26 cellular contexts compared by ENCODE assay signal in the genomic region with DNA sequence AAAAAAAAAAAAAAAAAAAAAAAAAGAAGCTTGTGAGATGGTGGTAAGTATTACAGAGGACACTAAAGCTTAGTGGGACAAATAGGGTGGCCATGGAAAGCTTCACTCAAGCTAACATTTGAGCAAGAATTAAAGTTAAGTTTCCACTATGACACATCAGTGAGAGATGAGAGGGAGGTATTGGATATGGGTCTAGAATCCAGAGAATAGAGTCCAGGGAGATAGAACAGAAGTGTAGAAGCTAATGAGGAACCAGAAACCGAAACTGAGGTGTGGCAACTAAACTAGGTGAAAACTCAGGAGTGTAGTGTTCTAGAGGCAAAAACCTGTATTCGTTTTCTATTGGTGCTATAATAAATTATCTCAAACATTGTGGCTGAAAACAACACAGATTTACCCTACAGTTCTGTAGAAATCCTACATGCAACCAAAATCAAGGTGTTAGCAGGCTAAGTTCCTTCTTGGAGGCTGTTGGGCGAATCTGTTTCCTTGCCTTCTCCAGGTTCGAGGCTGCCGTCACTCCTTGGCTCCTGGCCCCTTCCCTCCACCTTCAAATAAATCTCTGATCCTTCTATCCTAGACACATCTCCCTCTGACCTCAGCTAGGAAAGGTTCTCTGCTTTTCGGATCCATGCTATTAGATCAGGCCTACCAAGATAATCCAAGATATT. TPM values are rescaled to one million over a fixed set of nuclear protein-coding genes. Genes with fewer than 3 reads are reported as not detected.
DNase-seq lines count a peak whose midpoint lies in the region; ATAC-seq, FAIRE-seq and TF ChIP-seq lines count a peak whose summit lies in the region.
"Had no signal": no experiment of that assay in that cellular context is flagged by ENCODE, and none has a peak within 500 bp of the region (broad histone marks: within the 10 kb centered on the region; RNA-seq: fewer than 3 reads in every experiment).

No MANE protein-coding gene starts in this region.

- TF ChIP-seq CTCF in MCF 10A (IDR thresholded peaks at IDR 0.05; ENCODE audit: unreplicated experiment) (no peak), mammary epithelial cell (conservative IDR thresholded peaks at IDR 0.05 in 1 of 2, IDR thresholded peaks at IDR 0.05 in 1 of 2; ENCODE audit: extremely low read depth in 1 of 2, insufficient read depth in 1 of 2, low read depth in 1 of 2, low read length in 2 of 2) (no peak), K562 (IDR thresholded peaks at IDR 0.05 in 2 of 3, conservative IDR thresholded peaks at IDR 0.05 in 1 of 3; ENCODE audit: insufficient read depth in 2 of 3, low read depth in 1 of 3, low read length in 3 of 3) (no peak), mesothelial cell of epicardium (IDR thresholded peaks at IDR 0.05; ENCODE audit: unreplicated experiment) (no peak)

- ATAC-seq in K562 (no peak), GM18520 (IDR thresholded peaks at IDR 0.05; ENCODE audit: unreplicated experiment) (no peak), HG02571 (IDR thresholded peaks at IDR 0.05; ENCODE audit: unreplicated experiment) (no peak)
- ATAC-seq: left ventricle myocardium superior had no signal

- H3K27ac ChIP-seq in mammary epithelial cell (ENCODE audit: insufficient read depth, low read depth, low read length) (no peak overlapping the region), K562 (ENCODE audit: extremely low read depth, low read depth, low read length) (no peak overlapping the region)
- H3K27ac ChIP-seq: ascending aorta, esophagus squamous epithelium, RWPE1, sigmoid colon, uterus had no signal

- TF ChIP-seq RAD21 in K562 (CRISPR knock-in tag; conservative IDR thresholded peaks at IDR 0.05 in 1 of 2, IDR thresholded peaks at IDR 0.05 in 1 of 2), result no peak

- 95% methylated on average over 5 of the region's 6 CpGs for WGBS in mammary epithelial cell (ENCODE audit: low coverage, missing lambda C conversion rate)
- 52% methylated on average over 6 of the region's 6 CpGs for WGBS in K562 (ENCODE audit: insufficient coverage, low coverage, missing lambda C conversion rate)

- DNase-seq in MCF 10A (ENCODE audit: unreplicated experiment) (no peak), mammary epithelial cell (no peak), NAMALWA (ENCODE audit: low spot score) (peak; percentile 61), K562 (ENCODE audit: extremely low read depth in 1 of 4, low spot score in 3 of 4) (no peak), NCI-H1105 (lab: John Stamatoyannopoulos, UW) (no peak), mesothelial cell of epicardium (ENCODE audit: low spot score in 2 of 2, unreplicated experiment in 2 of 2) (no peak)
- DNase-seq: activated effector memory CD4-positive, alpha-beta T cell treated with anti-CD3 and anti-CD28 coated beads, Interleukin-2, amount 50 U/mL, for 16 hours; cerebellar nuclear complex; effector CD8-positive, alpha-beta T cell; esophagus squamous epithelium; glutamatergic neuron; KG1; left ventricle myocardium superior; NCI-H1417; NCI-H2171 treated with DMSO at 0.1 percent for 48 hours; NCI-H82; sigmoid colon; stimulated activated CD4-positive, alpha-beta T cell treated with anti-CD3 and anti-CD28 coated beads, Interleukin-1b, Interleukin-23, amount 100 ng/mL, for 48 hours; substantia nigra; uterus had no signal

- peaks cover 13% of the 10 kb centered on the region for H3K4me1 Mint-ChIP-seq in MCF 10A (ENCODE audit: insufficient read depth, unreplicated experiment)
- H3K4me1 Mint-ChIP-seq in mesothelial cell of epicardium, result peaks cover 14% of the 10 kb centered on the region

- TF ChIP-seq EP300 in K562 (IDR thresholded peaks at IDR 0.05; ENCODE audit: low read length), result no peak

- BruUV-seq in MCF 10A (replicated peaks; lab: Mats Ljungman, UMichigan) (TSS peak; percentile 3), mammary epithelial cell (replicated peaks; lab: Mats Ljungman, UMichigan) (no TSS peak), K562 (replicated peaks; lab: Mats Ljungman, UMichigan) (no TSS peak)

- H3K79me2 ChIP-seq in mammary epithelial cell (ENCODE audit: insufficient read depth, low read length) (peaks cover under 1% of the 10 kb centered on the region), K562 (ENCODE audit: control insufficient read depth, insufficient read depth, low read length) (no peaks in the 10 kb centered on the region)

- CTCF ChIA-PET in MCF 10A (lab: Yijun Ruan, JAX), result interaction anchor here (1.2 kb wide), 1 partner anchor 62 kb away, joined by 7 read pairs; no protein-coding TSS in a partner anchor
- CTCF ChIA-PET in mammary epithelial cell (lab: Charles Lee; ENCODE audit: low non-redundant PET), result interaction anchor here (0.5 kb wide), 1 partner anchor 62 kb away, joined by 3 read pairs; no protein-coding TSS in a partner anchor
- CTCF ChIA-PET in K562 (lab: Yijun Ruan, JAX; ENCODE audit: low intra/inter-chr PET ratio), result no interaction called here

- in situ Hi-C loops in mammary epithelial cell (cut with MboI; ENCODE audit: low sequenced_read_pairs in 2 of 2) (no loop called here), K562 (cut with MboI) (no loop called here)

- H3K4me3 Mint-ChIP-seq in MCF 10A (ENCODE audit: unreplicated experiment) (no peak overlapping the region), mesothelial cell of epicardium (no peak overlapping the region)

- intact Hi-C loops in MCF 10A (cut with micrococcal nuclease) (no loop called here), mammary epithelial cell (cut with micrococcal nuclease) (loop anchor here (5.0 kb wide), 1 partner anchor 60 kb away; no protein-coding TSS in a partner anchor), K562 (cut with micrococcal nuclease) (no loop called here)

- H3K36me3 Mint-ChIP-seq in MCF 10A (ENCODE audit: insufficient read depth, unreplicated experiment) (peaks cover 34% of the 10 kb centered on the region), mesothelial cell of epicardium (peaks cover 18% of the 10 kb centered on the region)

- FAIRE-seq in K562 (lab: Jason Lieb, UNC), result no peak
- FAIRE-seq: D721Med, G401.6 had no signal

- H3K27me3 Mint-ChIP-seq in MCF 10A (ENCODE audit: insufficient read depth, unreplicated experiment) (no peaks in the 10 kb centered on the region), mesothelial cell of epicardium (ENCODE audit: low read depth) (no peaks in the 10 kb centered on the region)

- H4K20me1 ChIP-seq in mammary epithelial cell (ENCODE audit: insufficient read depth, low read length) (no peaks in the 10 kb centered on the region), K562 (replicated peaks; ENCODE audit: control insufficient read depth, insufficient read depth, low read length) (no peaks in the 10 kb centered on the region)

- no peaks in the 10 kb centered on the region for H3K27me3 ChIP-seq in mammary epithelial cell (ENCODE audit: insufficient read depth, low read length)
- H3K27me3 ChIP-seq in K562 (ENCODE audit: control insufficient read depth in 2 of 2, insufficient read depth in 2 of 2, low read length in 2 of 2), result no peaks in the 10 kb centered on the region
- H3K27me3 ChIP-seq: ascending aorta, esophagus squamous epithelium, sigmoid colon, uterus had no signal

- peaks cover under 1% of the 10 kb centered on the region for H3K36me3 ChIP-seq in mammary epithelial cell (ENCODE audit: insufficient read depth, low read length)
- H3K36me3 ChIP-seq in K562 (ENCODE audit: control insufficient read depth, insufficient read depth, low read length), result peaks cover 18% of the 10 kb centered on the region
- H3K36me3 ChIP-seq: uterus had no signal

- no peaks in the 10 kb centered on the region for H3K9me1 ChIP-seq in K562 (ENCODE audit: control insufficient read depth, insufficient read depth, low read length)

- dilution Hi-C loops in mammary epithelial cell (cut with HindIII; ENCODE audit: low sequenced_read_pairs), result no loop called here

- H3K4me1 ChIP-seq in mammary epithelial cell (ENCODE audit: insufficient read depth, low read length) (peaks cover 9% of the 10 kb centered on the region), K562 (replicated peaks in 1 of 2; ENCODE audit: control insufficient read depth in 2 of 2, insufficient read depth in 2 of 2, low read length in 2 of 2) (peaks cover 0 to 5% of the 10 kb centered on the region in 2 experiments; a peak in 2 of 5 replicates)
- H3K4me1 ChIP-seq: ascending aorta, sigmoid colon, uterus had no signal

- H3K9me3 ChIP-seq in mammary epithelial cell (replicated peaks; ENCODE audit: insufficient read depth, low read length) (no peaks in the 10 kb centered on the region), K562 (replicated peaks; ENCODE audit: control insufficient read depth, insufficient read depth, low read depth, low read length) (no peaks in the 10 kb centered on the region)
- H3K9me3 ChIP-seq: ascending aorta, esophagus squamous epithelium, sigmoid colon, uterus had no signal

- POLR2A ChIA-PET in MCF 10A (lab: Yijun Ruan, JAX), result interaction anchor here (0.6 to 4.7 kb wide), 11 partner anchors 9 to 838 kb away, joined by 3 to 30 read pairs (median 3); partner anchors contain the start of genes KHDRBS1 and PTP4A2
- POLR2A ChIA-PET in K562 (lab: Yijun Ruan, JAX), result interaction anchor here (0.6 to 5.7 kb wide), 5 partner anchors 10 to 33 kb away, joined by 3 to 69 read pairs (median 5); no protein-coding TSS in a partner anchor

- H3K9me3 Mint-ChIP-seq in MCF 10A (ENCODE audit: unreplicated experiment), result no peaks in the 10 kb centered on the region
- peaks cover 5% of the 10 kb centered on the region for H3K9me3 Mint-ChIP-seq in mesothelial cell of epicardium

- H3K4me3 ChIP-seq in mammary epithelial cell (replicated peaks in 1 of 3; ENCODE audit: insufficient read depth in 1 of 3, low read depth in 2 of 3, low read length in 3 of 3) (no peak overlapping the region), K562 (no peak overlapping the region)
- H3K4me3 ChIP-seq: ascending aorta, esophagus squamous epithelium, sigmoid colon, uterus had no signal

- no peak overlapping the region for H3K9ac ChIP-seq in mammary epithelial cell (ENCODE audit: insufficient read depth, low read length)
- H3K9ac ChIP-seq in K562 (ENCODE audit: insufficient read depth in 1 of 2, low read depth in 2 of 2, low read length in 2 of 2), result no peak overlapping the region

- H2AFZ ChIP-seq in mammary epithelial cell (ENCODE audit: low read depth, low read length), result no peak overlapping the region
- H2AFZ ChIP-seq in K562 (ENCODE audit: low read depth, low read length), result no peak overlapping the region

- no peak for TF ChIP-seq POLR2A in K562 (conservative IDR thresholded peaks at IDR 0.05)

- H3K4me2 ChIP-seq in mammary epithelial cell (ENCODE audit: insufficient read depth, low read depth, low read length) (no peak overlapping the region), K562 (ENCODE audit: insufficient read depth, low read length) (no peak overlapping the region)

- peak overlapping the region; percentile 16 for H3K27ac Mint-ChIP-seq in MCF 10A (ENCODE audit: low read depth, unreplicated experiment)
- no peak overlapping the region for H3K27ac Mint-ChIP-seq in mesothelial cell of epicardium

RNA-seq across cellular contexts. Expression of gene PTP4A2, which starts 36.2 kb away (rescaled TPM):
- total RNA-seq in MCF 10A (2022), result 196 and 220 TPM in 2 replicates
- total RNA-seq in mammary epithelial cell, result 100 to 1,000 TPM; 185 to 216 TPM
- 95.8 TPM for polyA plus RNA-seq in mammary epithelial cell
- 206 TPM for polyA minus RNA-seq in mammary epithelial cell
- 116 and 315 TPM in 2 replicates for total RNA-seq in K562 (2011; cell fraction: chromatin; rRNA removed; ENCODE audit: low replicate concordance)
- 52.7 and 78.6 TPM in 2 replicates for total RNA-seq in K562 (2011; cell fraction: nucleolus; rRNA removed)
- 175 and 257 TPM in 2 replicates for total RNA-seq in K562 (2011; cell fraction: nucleoplasm; rRNA removed)
- total RNA-seq in K562 (2014; rRNA removed), result 316 and 345 TPM in 2 replicates
- 620 and 713 TPM in 2 replicates for total RNA-seq in K562 (2014; rRNA removed; fragmentation: Illumina TruSeq; extraction: Trizol)
- 585 and 652 TPM in 2 replicates for total RNA-seq in K562 (2015; rRNA removed; fragmentation: Illumina TruSeq; extraction: Trizol)
- 429 and 432 TPM in 2 replicates for total RNA-seq in K562 (2021)
- 785 and 870 TPM in 2 replicates for polyA plus RNA-seq in K562 (2011; rRNA removed)
- 63.7 and 209 TPM in 2 replicates for polyA plus RNA-seq in K562 (2011; cell fraction: cytosol; rRNA removed)
- polyA plus RNA-seq in K562 (2011; cell fraction: nucleus; rRNA removed), result 124 and 204 TPM in 2 replicates
- 386 and 493 TPM in 2 replicates for polyA plus RNA-seq in K562 (2012)
- 528 and 852 TPM in 2 replicates for polyA plus RNA-seq in K562 (2014; fragmentation: Illumina TruSeq; extraction: Trizol)
- 100 to 1,000 TPM; 197 to 480 TPM for polyA plus RNA-seq in K562 (2014; fragmentation: Nextera tagmentation; extraction: Ambion mirVana)
- polyA plus RNA-seq in K562 (2014; rRNA removed), result 219 and 255 TPM in 2 replicates
- 693 and 694 TPM in 2 replicates for polyA minus RNA-seq in K562 (2011; rRNA and poly(A)+ RNA removed)
- 406 and 559 TPM in 2 replicates for polyA minus RNA-seq in K562 (2011; cell fraction: cytosol; rRNA and poly(A)+ RNA removed)
- 36.6 and 130 TPM in 2 replicates for polyA minus RNA-seq in K562 (2011; cell fraction: nucleus; rRNA and poly(A)+ RNA removed)
- 181 to 186 TPM (median 182 TPM) in 3 replicates for total RNA-seq in mesothelial cell of epicardium
